ENCODE assay signal across 20 cellular contexts in genomic region chr3:42728668-42729364, GRCh38. TPM values are rescaled to one million over a fixed set of nuclear protein-coding genes. Genes with fewer than 3 reads are reported as not detected.
DNase-seq lines count a peak whose midpoint lies in the region; ATAC-seq, FAIRE-seq and TF ChIP-seq lines count a peak whose summit lies in the region.
"Had no signal": no experiment of that assay in that cellular context is flagged by ENCODE, and none has a peak within 500 bp of the region (broad histone marks: within the 10 kb centered on the region; RNA-seq: fewer than 3 reads in every experiment).

No MANE protein-coding gene starts in this region.

- ATAC-seq in HepG2 (no peak), right lobe of liver (no peak), psoas muscle (peak in 1 of 4 donors; percentile 13)

- in situ Hi-C loops in HepG2 (cut with HindIII; ENCODE audit: extremely low pct_ligation_motif_present, low pct_unique_long_range_greater_than_20kb): no loop called here

- H4K20me1 ChIP-seq in HepG2 (ENCODE audit: insufficient read depth, low read length): no peaks in the 10 kb centered on the region

- FAIRE-seq in HepG2 (lab: Jason Lieb, UNC): no peak
- FAIRE-seq: GM12892 had no signal

- DNase-seq in HepG2 (ENCODE audit: low spot score) (no peak), right lobe of liver (no peak), islet precursor cell (peak; percentile 34), psoas muscle (no peak), vagina (ENCODE audit: extremely low spot score in 2 of 2) (peak in 1 of 2 donors; percentile 37), EL (no peak), nucleus accumbens (lab: John Stamatoyannopoulos, UW) (no peak)
- no peak for DNase-seq in stimulated activated CD4-positive, alpha-beta T cell treated with anti-CD3 and anti-CD28 coated beads, Interleukin-4, amount 100 ng/mL, for 24 hours
- DNase-seq: COR-L47, KG1, NCI-H1092, NCI-H146, NCI-H2081, NCI-H510A, NCI-H774, RPMI8226 had no signal

- CTCF ChIA-PET in HepG2 (lab: Yijun Ruan, JAX; ENCODE audit: low intra/inter-chr PET ratio, low total read pairs): no interaction called here

- H3K27ac ChIP-seq in HepG2 (ENCODE audit: extremely low read length, insufficient read depth, low read length) (no peak overlapping the region), right lobe of liver (no peak overlapping the region), psoas muscle (peak overlapping the region; percentile 73), vagina (peak overlapping the region; percentile 54)

- no peaks in the 10 kb centered on the region for H3K79me2 ChIP-seq in HepG2 (ENCODE audit: insufficient read depth, low read length)

- no peak overlapping the region for H2AFZ ChIP-seq in HepG2 (ENCODE audit: low read length)

- H3K9me3 ChIP-seq in HepG2 (ENCODE audit: low read length): no peaks in the 10 kb centered on the region
- H3K9me3 ChIP-seq in right lobe of liver: no peaks in the 10 kb centered on the region
- H3K9me3 ChIP-seq in psoas muscle: no peaks in the 10 kb centered on the region
- no peaks in the 10 kb centered on the region for H3K9me3 ChIP-seq in vagina

- no peak for TF ChIP-seq RAD21 in HepG2 (CRISPR knock-in tag; IDR thresholded peaks at IDR 0.05)

- 80% methylated on average over 3 of the region's 3 CpGs for WGBS in HepG2 (ENCODE audit: low lambda C conversion rate)
- 68% methylated on average over 2 of the region's 3 CpGs for WGBS in right lobe of liver (ENCODE audit: insufficient coverage, low coverage, low lambda C conversion rate, missing lambda C conversion rate)
- 71 to 77% (median 75%) methylated on average over 3 of the region's 3 CpGs for WGBS in psoas muscle, 3 donors

- POLR2A ChIA-PET in HepG2 (lab: Yijun Ruan, JAX): no interaction called here

- intact Hi-C loops in HepG2 (cut with micrococcal nuclease; ENCODE audit: unreplicated experiment): no loop called here
- intact Hi-C loops in right lobe of liver (cut with DNase I): no loop called here
- intact Hi-C loops in psoas muscle (cut with DNase I): no loop called here
- intact Hi-C loops in vagina (cut with DNase I): no loop called here

- TF ChIP-seq POLR2A in HepG2 (IDR thresholded peaks at IDR 0.05; ENCODE audit: insufficient read depth in 1 of 2, low read depth in 2 of 2, low read length in 2 of 2) (no peak), right lobe of liver (IDR thresholded peaks at IDR 0.05) (no peak), vagina (IDR thresholded peaks at IDR 0.05) (no peak)

- TF ChIP-seq CTCF in HepG2 (CRISPR knock-in tag; IDR thresholded peaks at IDR 0.05) (no peak), right lobe of liver (IDR thresholded peaks at IDR 0.05) (no peak), psoas muscle (IDR thresholded peaks at IDR 0.05) (no peak), vagina (IDR thresholded peaks at IDR 0.05) (no peak)

- H3K36me3 ChIP-seq in HepG2 (replicated peaks in 1 of 2; ENCODE audit: control insufficient read depth in 1 of 2, insufficient read depth in 2 of 2, low read length in 2 of 2): no peaks in the 10 kb centered on the region
- H3K36me3 ChIP-seq in right lobe of liver: no peaks in the 10 kb centered on the region
- no peaks in the 10 kb centered on the region for H3K36me3 ChIP-seq in psoas muscle (ENCODE audit: insufficient read depth in 1 of 2, low read depth in 1 of 2)
- H3K36me3 ChIP-seq in vagina: no peaks in the 10 kb centered on the region

- no peak overlapping the region for H3K9ac ChIP-seq in HepG2 (ENCODE audit: insufficient read depth, low read depth, low read length)

- no TSS peak for BruUV-seq in HepG2 (replicated peaks; lab: Mats Ljungman, UMichigan)

- TF ChIP-seq EP300 in HepG2 (IDR thresholded peaks at IDR 0.05; ENCODE audit: low read depth in 2 of 2, low read length in 2 of 2): no peak
- TF ChIP-seq EP300 in HepG2 (CRISPR knock-in tag; IDR thresholded peaks at IDR 0.05; ENCODE audit: borderline replicate concordance): no peak

- H3K4me2 ChIP-seq in HepG2 (ENCODE audit: low read depth, low read length): no peak overlapping the region

- no peaks in the 10 kb centered on the region for H3K27me3 ChIP-seq in HepG2 (ENCODE audit: control insufficient read depth in 1 of 2, insufficient read depth in 2 of 2, low read length in 2 of 2)
- H3K27me3 ChIP-seq in right lobe of liver: no peaks in the 10 kb centered on the region
- H3K27me3 ChIP-seq in psoas muscle (ENCODE audit: insufficient read depth in 3 of 3, low read length in 2 of 3): no peaks in the 10 kb centered on the region
- H3K27me3 ChIP-seq in vagina: no peaks in the 10 kb centered on the region

- peaks cover 43% of the 10 kb centered on the region for H3K4me1 ChIP-seq in HepG2 (ENCODE audit: insufficient read depth, low read length)
- H3K4me1 ChIP-seq in right lobe of liver: no peaks in the 10 kb centered on the region
- H3K4me1 ChIP-seq in psoas muscle: peaks cover 33% of the 10 kb centered on the region
- H3K4me1 ChIP-seq in vagina: peaks cover 4% of the 10 kb centered on the region

- H3K4me3 ChIP-seq in HepG2 (replicated peaks in 1 of 3; ENCODE audit: insufficient read depth in 1 of 3, low read depth in 2 of 3, low read length in 3 of 3) (no peak overlapping the region), right lobe of liver (no peak overlapping the region), psoas muscle (no peak overlapping the region), vagina (no peak overlapping the region)

RNA-seq across cellular contexts. Expression of gene HHATL, which starts 26.2 kb away (rescaled TPM):
- total RNA-seq in HepG2 (2016; rRNA removed; fragmentation: Illumina TruSeq; extraction: Trizol) (not detected in 2 replicates), right lobe of liver (1 to 10 TPM in 1 of 6 experiments, under 1 TPM in 2, not detected in 3; 0.29 to 1.0 (median 0.60) TPM), psoas muscle (100 to 1,000 TPM; 157 to 276 (median 212) TPM), vagina (not detected)
- total RNA-seq in HepG2 (2016; cell fraction: cytosol; rRNA removed; fragmentation: Illumina TruSeq; extraction: Trizol; ENCODE audit: low read depth): not detected in 2 replicates
- total RNA-seq in HepG2 (2016; cell fraction: insoluble cytoplasmic fraction; rRNA removed; fragmentation: Illumina TruSeq; extraction: Trizol): not detected in 2 replicates
- not detected in 2 replicates for total RNA-seq in HepG2 (2016; cell fraction: membrane; rRNA removed; fragmentation: Illumina TruSeq; extraction: Trizol)
- total RNA-seq in HepG2 (2016; cell fraction: nucleus; rRNA removed; fragmentation: Illumina TruSeq; extraction: Trizol): 0.62 TPM in 1 of 2 replicates, not detected in the other
- polyA plus RNA-seq in HepG2 (2011; rRNA removed) (0.04 and 0.26 TPM in 2 replicates), psoas muscle (100 to 1,000 TPM in 1 of 3 donors, 10 to 100 TPM in 2; 37.0 to 188 (median 50.4) TPM)
- 0.08 TPM in 2 replicates for polyA plus RNA-seq in HepG2 (2011; cell fraction: cytosol; rRNA removed)
- 0.74 and 1.2 TPM in 2 replicates for polyA plus RNA-seq in HepG2 (2011; cell fraction: nucleus; rRNA removed)
- not detected in 2 replicates for polyA plus RNA-seq in HepG2 (2012)
- not detected in 2 replicates for polyA plus RNA-seq in HepG2 (2016; cell fraction: cytosol; fragmentation: Illumina TruSeq; extraction: Trizol; ENCODE audit: low read depth)
- polyA plus RNA-seq in HepG2 (2016; cell fraction: insoluble cytoplasmic fraction; fragmentation: Illumina TruSeq; extraction: Trizol; ENCODE audit: low read depth): not detected in 2 replicates
- polyA plus RNA-seq in HepG2 (2016; cell fraction: membrane; fragmentation: Illumina TruSeq; extraction: Trizol; ENCODE audit: low read depth): not detected in 2 replicates
- not detected in 2 replicates for polyA plus RNA-seq in HepG2 (2016; cell fraction: nucleus; fragmentation: Illumina TruSeq; extraction: Trizol; ENCODE audit: insufficient read depth, low read depth)
- polyA minus RNA-seq in HepG2 (2011; rRNA and poly(A)+ RNA removed; ENCODE audit: low replicate concordance): not detected in 2 replicates
- not detected in 2 replicates for polyA minus RNA-seq in HepG2 (2011; cell fraction: cytosol; rRNA and poly(A)+ RNA removed)
- 0.62 TPM in 1 of 2 replicates, not detected in the other for polyA minus RNA-seq in HepG2 (2011; cell fraction: nucleus; rRNA and poly(A)+ RNA removed)
- total RNA-seq: Daoy, H4, MCF 10A had no signal

RNA-seq across cellular contexts. Expression of gene KLHL40, which starts 43.5 kb away (rescaled TPM):
- total RNA-seq in HepG2 (2016; rRNA removed; fragmentation: Illumina TruSeq; extraction: Trizol) (not detected in 2 replicates), right lobe of liver (under 1 TPM in 2 of 6 experiments, not detected in 4; 0.19 to 0.68 TPM), psoas muscle (100 to 1,000 TPM; 241 to 923 (median 381) TPM), vagina (not detected)
- not detected in 2 replicates for total RNA-seq in HepG2 (2016; cell fraction: cytosol; rRNA removed; fragmentation: Illumina TruSeq; extraction: Trizol; ENCODE audit: low read depth)
- total RNA-seq in HepG2 (2016; cell fraction: insoluble cytoplasmic fraction; rRNA removed; fragmentation: Illumina TruSeq; extraction: Trizol): not detected in 2 replicates
- not detected in 2 replicates for total RNA-seq in HepG2 (2016; cell fraction: membrane; rRNA removed; fragmentation: Illumina TruSeq; extraction: Trizol)
- total RNA-seq in HepG2 (2016; cell fraction: nucleus; rRNA removed; fragmentation: Illumina TruSeq; extraction: Trizol): not detected in 2 replicates
- polyA plus RNA-seq in HepG2 (2011; rRNA removed) (not detected in 2 replicates), psoas muscle (100 to 1,000 TPM; 306 to 822 (median 392) TPM)
- polyA plus RNA-seq in HepG2 (2011; cell fraction: cytosol; rRNA removed): not detected in 2 replicates
- polyA plus RNA-seq in HepG2 (2011; cell fraction: nucleus; rRNA removed): not detected in 2 replicates
- polyA plus RNA-seq in HepG2 (2012): not detected in 2 replicates
- not detected in 2 replicates for polyA plus RNA-seq in HepG2 (2016; cell fraction: cytosol; fragmentation: Illumina TruSeq; extraction: Trizol; ENCODE audit: low read depth)
- not detected in 2 replicates for polyA plus RNA-seq in HepG2 (2016; cell fraction: insoluble cytoplasmic fraction; fragmentation: Illumina TruSeq; extraction: Trizol; ENCODE audit: low read depth)
- polyA plus RNA-seq in HepG2 (2016; cell fraction: membrane; fragmentation: Illumina TruSeq; extraction: Trizol; ENCODE audit: low read depth): not detected in 2 replicates
- not detected in 2 replicates for polyA plus RNA-seq in HepG2 (2016; cell fraction: nucleus; fragmentation: Illumina TruSeq; extraction: Trizol; ENCODE audit: insufficient read depth, low read depth)
- 0.12 TPM in 1 of 2 replicates, not detected in the other for polyA minus RNA-seq in HepG2 (2011; rRNA and poly(A)+ RNA removed; ENCODE audit: low replicate concordance)
- polyA minus RNA-seq in HepG2 (2011; cell fraction: cytosol; rRNA and poly(A)+ RNA removed): not detected in 2 replicates
- polyA minus RNA-seq in HepG2 (2011; cell fraction: nucleus; rRNA and poly(A)+ RNA removed): not detected in 2 replicates
- total RNA-seq: Daoy, H4, MCF 10A had no signal

RNA-seq across cellular contexts. Expression of gene CCDC13, which starts 44.2 kb away (rescaled TPM):
- total RNA-seq in HepG2 (2016; rRNA removed; fragmentation: Illumina TruSeq; extraction: Trizol): 0.22 TPM in 1 of 2 replicates, not detected in the other
- total RNA-seq in HepG2 (2016; cell fraction: cytosol; rRNA removed; fragmentation: Illumina TruSeq; extraction: Trizol; ENCODE audit: low read depth): not detected in 2 replicates
- total RNA-seq in HepG2 (2016; cell fraction: insoluble cytoplasmic fraction; rRNA removed; fragmentation: Illumina TruSeq; extraction: Trizol): 0.19 TPM in 1 of 2 replicates, not detected in the other
- 0.31 and 0.34 TPM in 2 replicates for total RNA-seq in HepG2 (2016; cell fraction: membrane; rRNA removed; fragmentation: Illumina TruSeq; extraction: Trizol)
- total RNA-seq in HepG2 (2016; cell fraction: nucleus; rRNA removed; fragmentation: Illumina TruSeq; extraction: Trizol): not detected in 2 replicates
- 0.51 and 0.68 TPM in 2 replicates for polyA plus RNA-seq in HepG2 (2011; rRNA removed)
- 0.09 and 0.26 TPM in 2 replicates for polyA plus RNA-seq in HepG2 (2011; cell fraction: cytosol; rRNA removed)
- 1.6 and 2.5 TPM in 2 replicates for polyA plus RNA-seq in HepG2 (2011; cell fraction: nucleus; rRNA removed)
- polyA plus RNA-seq in HepG2 (2012): 0.43 and 0.89 TPM in 2 replicates
- 0.42 TPM in 1 of 2 replicates, not detected in the other for polyA plus RNA-seq in HepG2 (2016; cell fraction: cytosol; fragmentation: Illumina TruSeq; extraction: Trizol; ENCODE audit: low read depth)
- 0.41 TPM in 1 of 2 replicates, not detected in the other for polyA plus RNA-seq in HepG2 (2016; cell fraction: insoluble cytoplasmic fraction; fragmentation: Illumina TruSeq; extraction: Trizol; ENCODE audit: low read depth)
- 0.27 and 0.39 TPM in 2 replicates for polyA plus RNA-seq in HepG2 (2016; cell fraction: membrane; fragmentation: Illumina TruSeq; extraction: Trizol; ENCODE audit: low read depth)
- polyA plus RNA-seq in HepG2 (2016; cell fraction: nucleus; fragmentation: Illumina TruSeq; extraction: Trizol; ENCODE audit: insufficient read depth, low read depth): not detected in 2 replicates
- 0.30 TPM in 1 of 2 replicates, not detected in the other for polyA minus RNA-seq in HepG2 (2011; rRNA and poly(A)+ RNA removed; ENCODE audit: low replicate concordance)
- not detected in 2 replicates for polyA minus RNA-seq in HepG2 (2011; cell fraction: cytosol; rRNA and poly(A)+ RNA removed)
- 1.4 and 2.0 TPM in 2 replicates for polyA minus RNA-seq in HepG2 (2011; cell fraction: nucleus; rRNA and poly(A)+ RNA removed)
- 1 to 10 TPM; 1.2 to 2.5 (median 1.6) TPM for total RNA-seq in right lobe of liver
- 1 to 10 TPM in 1 of 4 donors, under 1 TPM in 3; 0.47 to 1.1 (median 0.62) TPM for total RNA-seq in psoas muscle
- 1 to 10 TPM in 1 of 3 donors, under 1 TPM in 2; 0.30 to 1.2 (median 0.66) TPM for polyA plus RNA-seq in psoas muscle
- total RNA-seq in vagina: 1.2 TPM
- total RNA-seq: H4 had no signal

Comparison
In these comparisons a context has a peak if more than half of its experiments do, and no peak if none do; other contexts are left out.
1. H3K27ac ChIP-seq: peak in psoas muscle (single experiment) and vagina (single experiment); none in HepG2 (single experiment) and right lobe of liver (0 of 3).
2. RNA of gene HHATL, which starts 26.2 kb away (total RNA-seq): 157 to 276 TPM in psoas muscle; 0.29 to 1.0 TPM in right lobe of liver, not detected in vagina (single experiment) and 0.62 TPM in HepG2; every median in the first group is over 10 times any median in the second.
3. RNA of gene KLHL40, which starts 43.5 kb away (total RNA-seq): 241 to 923 TPM in psoas muscle; 0.19 to 0.68 TPM in right lobe of liver, not detected in HepG2 and not detected in vagina (single experiment); every median in the first group is over 100 times any median in the second.